8 cellular contexts compared by ENCODE assay signal in the genomic region with DNA sequence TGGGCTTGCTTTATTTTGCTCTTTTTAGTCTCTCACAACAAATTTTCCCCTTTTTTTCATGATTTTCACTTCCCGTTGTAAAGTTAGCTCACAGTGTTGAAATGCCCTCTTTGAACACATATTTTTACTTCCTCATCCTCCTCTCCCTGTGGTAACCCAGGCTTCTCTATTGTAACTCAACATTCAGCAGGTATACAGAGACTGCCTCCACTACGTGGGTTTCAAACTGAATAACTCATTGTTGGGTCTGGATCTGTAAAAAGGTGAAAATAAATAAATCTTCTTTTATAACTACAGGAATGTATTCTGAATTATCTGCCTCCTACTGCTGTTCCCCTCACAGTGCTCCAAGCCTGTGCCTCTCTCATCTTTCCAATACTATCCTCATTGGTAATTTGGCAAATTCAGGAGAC.
DNase-seq lines count a peak whose midpoint lies in the region; ATAC-seq and TF ChIP-seq lines count a peak whose summit lies in the region.

No MANE protein-coding gene starts in this region.

- H3F3A ChIP-seq in OCI-LY1 (ENCODE audit: insufficient read depth, low read length) = 0 out of 2 replicates have a peak, but pooled peaks cover 4% of the 10 kb centered on the region

- no peaks in the 10 kb centered on the region for H3K27me3 Mint-ChIP-seq in activated T-cell treated with anti-CD3 and anti-CD28 coated beads, Interleukin-2, amount 50 U/mL, for 72 hours (ENCODE audit: low read depth)

- H3K79me2 ChIP-seq in OCI-LY1 (ENCODE audit: insufficient read depth, low read length) = peaks cover 25% of the 10 kb centered on the region

- H3K27me3 ChIP-seq in OCI-LY1 (ENCODE audit: insufficient read depth, low read length) (no peaks in the 10 kb centered on the region), esophagus squamous epithelium (peaks cover 0 to 36% (median 0%) of the 10 kb centered on the region in 4 donors), thoracic aorta (replicated peaks; ENCODE audit: insufficient read depth) (no peaks in the 10 kb centered on the region), neuronal stem cell (ENCODE audit: control insufficient read depth in 3 of 3, insufficient read depth in 3 of 3, low read depth in 1 of 3, low read length in 3 of 3) (peaks cover 12 to 63% (median 31%) of the 10 kb centered on the region in 3 experiments)

- H3K27ac Mint-ChIP-seq in activated T-cell treated with anti-CD3 and anti-CD28 coated beads, Interleukin-2, amount 50 U/mL, for 72 hours = peak overlapping the region; percentile 89

- intact Hi-C loops in esophagus squamous epithelium (cut with DNase I) = no loop called here

- H3K4me1 ChIP-seq in OCI-LY1 (ENCODE audit: insufficient read depth, low read length, severe bottlenecking) (peaks cover 63% of the 10 kb centered on the region), esophagus squamous epithelium (peaks cover 7 to 83% (median 14%) of the 10 kb centered on the region in 3 donors), thoracic aorta (ENCODE audit: control insufficient read depth in 1 of 2, low read depth in 2 of 2) (peaks cover 15 to 19% of the 10 kb centered on the region in 2 donors), neuronal stem cell (ENCODE audit: control insufficient read depth in 2 of 2, insufficient read depth in 1 of 2, low read depth in 1 of 2, low read length in 2 of 2) (no peaks in the 10 kb centered on the region)

- DNase-seq in activated T-cell treated with anti-CD3 and anti-CD28 coated beads, Interleukin-2, amount 50 U/mL, for 72 hours = no peak
- DNase-seq in activated T-cell treated with anti-CD3 and anti-CD28 coated beads for 4 hours = no peak
- DNase-seq in esophagus squamous epithelium (lab: John Stamatoyannopoulos, UW) = no peak
- DNase-seq in thoracic aorta (ENCODE audit: low spot score) = no peak
- no peak for DNase-seq in DMS53 treated with DMSO at 0.1 percent for 48 hours (lab: John Stamatoyannopoulos, UW; ENCODE audit: unreplicated experiment)
- DNase-seq in NCI-H2171 treated with DMSO at 0.1 percent for 48 hours (lab: John Stamatoyannopoulos, UW) = no peak
- DNase-seq in neuronal stem cell (ENCODE audit: low spot score) = no peak

- 45 to 62% methylated on average over 2 of the region's 2 CpGs for WGBS in esophagus squamous epithelium, 2 donors
- no CpG with 5 or more reads among the region's 2 CpGs for WGBS in neuronal stem cell (ENCODE audit: extremely low coverage in 2 of 2, insufficient read length in 2 of 2, insufficient replicate concordance in 1 of 2), 2 donors

- H3K4ac ChIP-seq in neuronal stem cell (ENCODE audit: low read length) = no peak overlapping the region

- no peak for ATAC-seq in activated T-cell treated with anti-CD3 and anti-CD28 coated beads, Interleukin-2, amount 50 U/mL, for 72 hours (replicated peaks in 1 of 2)
- ATAC-seq in thoracic aorta (ENCODE audit: insufficient number of reproducible peaks, low FRiP score, low read depth) = no peak

- TF ChIP-seq CTCF in OCI-LY1 (IDR thresholded peaks at IDR 0.05; ENCODE audit: low read length) (no peak), esophagus squamous epithelium (IDR thresholded peaks at IDR 0.05) (no peak), thoracic aorta (IDR thresholded peaks at IDR 0.05) (no peak)

- H2AFZ ChIP-seq in OCI-LY1 (ENCODE audit: low read length) (no peak overlapping the region), neuronal stem cell (ENCODE audit: low read length) (no peak overlapping the region)

- H3K14ac ChIP-seq in neuronal stem cell (ENCODE audit: low read length) = no peak overlapping the region

- H2BK120ac ChIP-seq in neuronal stem cell (ENCODE audit: low read depth, low read length) = no peak overlapping the region

- H3K4me3 ChIP-seq in OCI-LY1 (ENCODE audit: low read depth, low read length, poor library complexity, severe bottlenecking) (peak overlapping the region; percentile 82), esophagus squamous epithelium (peak overlapping the region in 2 of 4 donors; percentile 69 to 77), thoracic aorta (peak overlapping the region; percentile 74), neuronal stem cell (ENCODE audit: low read length in 2 of 2) (no peak overlapping the region)

- no peak overlapping the region for H4K91ac ChIP-seq in neuronal stem cell (ENCODE audit: low read depth, low read length, poor library complexity)

- TF ChIP-seq POLR2A in esophagus squamous epithelium (IDR thresholded peaks at IDR 0.05) = peak in 1 of 4 donors; percentile 29

- no peak overlapping the region for H3K23ac ChIP-seq in neuronal stem cell (ENCODE audit: low read depth, low read length, poor library complexity)

- H3K9me3 ChIP-seq in OCI-LY1 (ENCODE audit: low read length) = no peaks in the 10 kb centered on the region
- H3K9me3 ChIP-seq in esophagus squamous epithelium = no peaks in the 10 kb centered on the region
- H3K9me3 ChIP-seq in thoracic aorta = no peaks in the 10 kb centered on the region
- H3K9me3 ChIP-seq in neuronal stem cell (replicated peaks in 1 of 2; ENCODE audit: control insufficient read depth in 2 of 2, insufficient read depth in 1 of 2, low read depth in 1 of 2, low read length in 2 of 2) = no peaks in the 10 kb centered on the region

- no peak overlapping the region for H2BK5ac ChIP-seq in neuronal stem cell (ENCODE audit: low read length)

- H3K9me3 Mint-ChIP-seq in activated T-cell treated with anti-CD3 and anti-CD28 coated beads, Interleukin-2, amount 50 U/mL, for 72 hours = no peaks in the 10 kb centered on the region

- H3K9ac ChIP-seq in OCI-LY1 (ENCODE audit: low read length) (no peak overlapping the region; the same call in 1 of the 2 replicates), neuronal stem cell (ENCODE audit: low read depth, low read length, poor library complexity) (no peak overlapping the region)

- no peaks in the 10 kb centered on the region for H3K79me1 ChIP-seq in neuronal stem cell (ENCODE audit: low read depth, low read length)

- peak overlapping the region; percentile 100 for H3K4me3 Mint-ChIP-seq in activated T-cell treated with anti-CD3 and anti-CD28 coated beads, Interleukin-2, amount 50 U/mL, for 72 hours

- H2BK15ac ChIP-seq in neuronal stem cell (ENCODE audit: low read length) = no peak overlapping the region

- peaks cover 35% of the 10 kb centered on the region for H3K36me3 ChIP-seq in OCI-LY1 (ENCODE audit: insufficient read depth, low read length)
- no peaks in the 10 kb centered on the region for H3K36me3 ChIP-seq in esophagus squamous epithelium
- no peaks in the 10 kb centered on the region for H3K36me3 ChIP-seq in thoracic aorta
- H3K36me3 ChIP-seq in neuronal stem cell (replicated peaks in 1 of 2; ENCODE audit: control insufficient read depth in 2 of 2, insufficient read depth in 2 of 2, low read length in 2 of 2) = no peaks in the 10 kb centered on the region

- H3K4me2 ChIP-seq in OCI-LY1 (ENCODE audit: low read length) = peak overlapping the region; percentile 95
- no peak overlapping the region for H3K4me2 ChIP-seq in neuronal stem cell (ENCODE audit: insufficient read depth, low read length, poor library complexity, severe bottlenecking)

- H3K27ac ChIP-seq in OCI-LY1 (ENCODE audit: low read depth, low read length, poor library complexity, severe bottlenecking) (peak overlapping the region; percentile 68), esophagus squamous epithelium (peak overlapping the region; percentile 66 to 97 (median 96)), thoracic aorta (peak overlapping the region; percentile 22 to 29), neuronal stem cell (replicated peaks; ENCODE audit: low read length) (no peak overlapping the region)

- peaks cover 8 to 17% of the 10 kb centered on the region in 2 donors for H3K36me3 Mint-ChIP-seq in activated T-cell treated with anti-CD3 and anti-CD28 coated beads, Interleukin-2, amount 50 U/mL, for 72 hours (ENCODE audit: insufficient read depth in 2 of 2)

- no peak overlapping the region for H2BK12ac ChIP-seq in neuronal stem cell (ENCODE audit: low read length)

- H4K20me1 ChIP-seq in OCI-LY1 (ENCODE audit: insufficient read depth, low read length) = no peaks in the 10 kb centered on the region

- H3K9me2 ChIP-seq in OCI-LY1 (ENCODE audit: low read depth, low read length) = no peaks in the 10 kb centered on the region

- no peak overlapping the region for H3K18ac ChIP-seq in neuronal stem cell (ENCODE audit: low read length)

- H3K4me1 Mint-ChIP-seq in activated T-cell treated with anti-CD3 and anti-CD28 coated beads, Interleukin-2, amount 50 U/mL, for 72 hours (ENCODE audit: low read depth) = peaks cover 49% of the 10 kb centered on the region

- no peak overlapping the region for H2AK5ac ChIP-seq in neuronal stem cell (ENCODE audit: low read depth, low read length)

- H4K8ac ChIP-seq in neuronal stem cell (ENCODE audit: low read depth, low read length) = no peak overlapping the region

Comparison
In these comparisons a context has a peak if more than half of its experiments do, and no peak if none do; other contexts are left out.
1. H3K4me3 ChIP-seq: peak in OCI-LY1 (single experiment) and thoracic aorta (single experiment); none in neuronal stem cell (0 of 2).